Comparison of ENCODE assay signal across 8 cellular contexts in genomic region chr7:5282464-5283316, GRCh38. TPM values are rescaled to one million over a fixed set of nuclear protein-coding genes. Genes with fewer than 3 reads are reported as not detected.
A peak's percentile ranks its signal among the peaks of the same experiment; 100 is the strongest.
DNase-seq lines count a peak whose midpoint lies in the region; ATAC-seq, FAIRE-seq and TF ChIP-seq lines count a peak whose summit lies in the region.

Gene SLC29A4 (plus strand): TSS chr7:5282943. CDS start chr7:5287817, 4,874 bp downstream.

- no peaks in the 10 kb centered on the region for H3K4me1 Mint-ChIP-seq in activated CD8-positive, alpha-beta T cell treated with anti-CD3 and anti-CD28 coated beads for 36 hours (ENCODE audit: low read depth)

- peak within 1 kb of the TSS in 1 of 12 donors; percentile 34 for H3K27ac ChIP-seq in heart left ventricle

- intact Hi-C loops in activated CD8-positive, alpha-beta T cell treated with anti-CD3 and anti-CD28 coated beads for 36 hours (cut with micrococcal nuclease), result no loop called here
- intact Hi-C loops in heart left ventricle (cut with DNase I), result no loop called here

- TF ChIP-seq CTCF in AG10803 (conservative IDR thresholded peaks at IDR 0.05; ENCODE audit: low read length), result no peak
- no peak for TF ChIP-seq CTCF in activated CD8-positive, alpha-beta T cell treated with anti-CD3 and anti-CD28 coated beads for 36 hours (IDR thresholded peaks at IDR 0.05)
- TF ChIP-seq CTCF in heart left ventricle (IDR thresholded peaks at IDR 0.05), result no peak

- CTCF ChIA-PET in activated CD8-positive, alpha-beta T cell treated with anti-CD3 and anti-CD28 coated beads for 36 hours (lab: Charles Lee), result no interaction called here

- no peaks in the 10 kb centered on the region for H3K9me3 Mint-ChIP-seq in activated CD8-positive, alpha-beta T cell treated with anti-CD3 and anti-CD28 coated beads for 36 hours

- peak; percentile 65 for ATAC-seq in activated CD8-positive, alpha-beta T cell treated with anti-CD3 and anti-CD28 coated beads for 36 hours
- ATAC-seq in heart left ventricle (peak in 3 of 4 donors; percentile 64 to 74 (median 72)), GM19397 (IDR thresholded peaks at IDR 0.05; ENCODE audit: unreplicated experiment) (no peak), HG03354 (IDR thresholded peaks at IDR 0.05; ENCODE audit: poor library complexity, severe bottlenecking, unreplicated experiment) (no peak)

- peak; percentile 20; the same call in 1 of the 2 replicates for TF ChIP-seq POLR2A in H54 (IDR thresholded peaks at IDR 0.05; ENCODE audit: low read depth, low read length)
- TF ChIP-seq POLR2A in heart left ventricle (IDR thresholded peaks at IDR 0.05), result no peak

- H3K4me1 ChIP-seq in heart left ventricle, result peaks cover 0 to 13% (median 5%) of the 10 kb centered on the region in 12 donors

- no peak for FAIRE-seq in H54 (lab: Jason Lieb, UNC)

- no peak within 1 kb of the TSS for H3K27ac Mint-ChIP-seq in activated CD8-positive, alpha-beta T cell treated with anti-CD3 and anti-CD28 coated beads for 36 hours

- POLR2A ChIA-PET in activated CD8-positive, alpha-beta T cell treated with anti-CD3 and anti-CD28 coated beads for 36 hours (lab: Charles Lee), result no interaction called here

- H3K27me3 Mint-ChIP-seq in activated CD8-positive, alpha-beta T cell treated with anti-CD3 and anti-CD28 coated beads for 36 hours, result peaks cover 12% of the 10 kb centered on the region

- H3K27me3 ChIP-seq in heart left ventricle, result peaks cover 0 to 17% (median 3%) of the 10 kb centered on the region in 9 donors

- no peaks in the 10 kb centered on the region for H3K9me3 ChIP-seq in heart left ventricle

- no peaks in the 10 kb centered on the region for H3K36me3 ChIP-seq in heart left ventricle

- H3K4me3 Mint-ChIP-seq in activated CD8-positive, alpha-beta T cell treated with anti-CD3 and anti-CD28 coated beads for 36 hours, result no peak within 1 kb of the TSS

- peak; percentile 26 for DNase-seq in AG10803 (ENCODE audit: low read depth)
- no peak for DNase-seq in H54 (ENCODE audit: insufficient read length, low spot score)
- DNase-seq in activated CD8-positive, alpha-beta T cell treated with anti-CD3 and anti-CD28 coated beads for 36 hours, result peak; percentile 22
- DNase-seq in heart left ventricle, result peak in 4 of 5 donors; percentile 46 to 55 (median 50)
- no peak for DNase-seq in renal cortical epithelial cell (ENCODE audit: low read depth)
- no peak for DNase-seq in middle frontal gyrus (ENCODE audit: extremely low spot score, low spot score)

- no peaks in the 10 kb centered on the region for H3K36me3 Mint-ChIP-seq in activated CD8-positive, alpha-beta T cell treated with anti-CD3 and anti-CD28 coated beads for 36 hours (ENCODE audit: low read depth)

- WGBS in heart left ventricle, 4 donors, result 0 to 1% (median 1%) methylated on average over 25 to 68 of the region's 69 CpGs

- H3K4me3 ChIP-seq in AG10803 (ENCODE audit: low read length) (peak within 1 kb of the TSS; percentile 31), heart left ventricle (peak within 1 kb of the TSS; percentile 17 to 65 (median 50))

RNA-seq across cellular contexts. Expression of gene SLC29A4, which starts in this region (rescaled TPM):
- total RNA-seq in activated CD8-positive, alpha-beta T cell treated with anti-CD3 and anti-CD28 coated beads for 36 hours, result 1 to 10 TPM; 2.5 to 2.9 TPM
- total RNA-seq in heart left ventricle, result 1 to 10 TPM; 1.6 to 7.3 (median 3.0) TPM
- 1 to 10 TPM; 4.7 to 5.2 TPM for polyA plus RNA-seq in heart left ventricle
- 2.6 and 39.0 TPM in 2 replicates for total RNA-seq in renal cortical epithelial cell

Comparison
In these comparisons a context has a peak if more than half of its experiments do, and no peak if none do; other contexts are left out.
1. DNase-seq: peak in AG10803 (single experiment), activated CD8-positive, alpha-beta T cell treated with anti-CD3 and anti-CD28 coated beads for 36 hours (single experiment) and heart left ventricle (4 of 5); none in H54 (single experiment), renal cortical epithelial cell (single experiment) and middle frontal gyrus (single experiment).
2. ATAC-seq: peak in activated CD8-positive, alpha-beta T cell treated with anti-CD3 and anti-CD28 coated beads for 36 hours (single experiment) and heart left ventricle (3 of 4); none in GM19397 (single experiment) and HG03354 (single experiment).